24 cellular contexts compared by ENCODE assay signal in genomic region chr3:130259170-130259874, GRCh38.
DNase-seq lines count a peak whose midpoint lies in the region; ATAC-seq and TF ChIP-seq lines count a peak whose summit lies in the region.
"Had no signal": no experiment of that assay in that cellular context is flagged by ENCODE, and none has a peak within 500 bp of the region (broad histone marks: within the 10 kb centered on the region; RNA-seq: fewer than 3 reads in every experiment).

No MANE protein-coding gene starts in this region.

- H2BK12ac ChIP-seq in mesenchymal stem cell (ENCODE audit: low read length in 2 of 2): no peak overlapping the region

- H3K4me3 ChIP-seq in heart left ventricle (no peak overlapping the region), right atrium auricular region (no peak overlapping the region), dorsolateral prefrontal cortex (no peak overlapping the region), mesenchymal stem cell (ENCODE audit: insufficient read depth in 1 of 2, low read depth in 1 of 2, low read length in 2 of 2) (no peak overlapping the region)
- H3K4me3 ChIP-seq: body of pancreas, PC-9, psoas muscle, testis had no signal

- H4K8ac ChIP-seq in mesenchymal stem cell (ENCODE audit: low read length): no peak overlapping the region

- no peaks in the 10 kb centered on the region for H3K4me1 Mint-ChIP-seq in type B pancreatic cell (ENCODE audit: unreplicated experiment)
- H3K4me1 Mint-ChIP-seq: IgD-negative memory B cell; immature natural killer cell; naive thymus-derived CD8-positive, alpha-beta T cell; stimulated activated memory B cell treated with anti-CD40 and anti-IgM and Interleukin-4, amounts not matched to agents 10 μg/mL and 1 μg/mL and 100 μg/mL, for 72 hours had no signal

- no peak overlapping the region for H3K4me3 Mint-ChIP-seq in type B pancreatic cell
- H3K4me3 Mint-ChIP-seq: activated T-cell treated with anti-CD3 and anti-CD28 coated beads, Interleukin-2, amount 50 U/mL, for 24 hours; CD8-positive, alpha-beta T cell; IgD-negative memory B cell; immature natural killer cell; naive thymus-derived CD8-positive, alpha-beta T cell; stimulated activated memory B cell treated with anti-CD40 and anti-IgM and Interleukin-4, amounts not matched to agents 10 μg/mL and 1 μg/mL and 100 μg/mL, for 72 hours; T-helper 2 cell treated with Interferon-gamma antibody and Interleukin-4, amounts not matched to agents 5 μg/mL and 100 μg/mL, for 36 hours had no signal

- no peak for TF ChIP-seq CTCF in heart left ventricle (IDR thresholded peaks at IDR 0.05)
- TF ChIP-seq CTCF in right atrium auricular region (IDR thresholded peaks at IDR 0.05): no peak
- TF ChIP-seq CTCF in dorsolateral prefrontal cortex (IDR thresholded peaks at IDR 0.05 in 54 of 56, conservative IDR thresholded peaks at IDR 0.05 in 2 of 56; ENCODE audit: low read depth in 1 of 56, partially characterized antibody in 56 of 56): no peak
- no peak for TF ChIP-seq CTCF in type B pancreatic cell (conservative IDR thresholded peaks at IDR 0.05)

- peak in 3 of 4 donors; percentile 27 to 44 (median 29) for ATAC-seq in heart left ventricle
- ATAC-seq in GM18873 (IDR thresholded peaks at IDR 0.05; ENCODE audit: low FRiP score, unreplicated experiment): no peak
- ATAC-seq: CD8-positive, alpha-beta T cell; naive thymus-derived CD8-positive, alpha-beta T cell had no signal

- no peak for TF ChIP-seq POLR2A in heart left ventricle (IDR thresholded peaks at IDR 0.05)

- H2BK15ac ChIP-seq in mesenchymal stem cell (ENCODE audit: low read depth, poor library complexity, severe bottlenecking): no peak overlapping the region

- no peak overlapping the region for H2AFZ ChIP-seq in mesenchymal stem cell (ENCODE audit: low read depth, low read length)
- H2AFZ ChIP-seq: PC-9 had no signal

- intact Hi-C loops in heart left ventricle (cut with DNase I): no loop called here
- intact Hi-C loops in dorsolateral prefrontal cortex (cut with DNase I): no loop called here

- no peak overlapping the region for H3K23ac ChIP-seq in mesenchymal stem cell (ENCODE audit: low read length in 2 of 2)

- H3K9me3 ChIP-seq in heart left ventricle: no peaks in the 10 kb centered on the region
- H3K9me3 ChIP-seq in right atrium auricular region: no peaks in the 10 kb centered on the region
- H3K9me3 ChIP-seq in mesenchymal stem cell (ENCODE audit: control insufficient read depth, low read length): no peaks in the 10 kb centered on the region
- H3K9me3 ChIP-seq: body of pancreas, psoas muscle, testis had no signal

- H3K4me2 ChIP-seq in mesenchymal stem cell (ENCODE audit: low read length, poor library complexity, severe bottlenecking): no peak overlapping the region
- H3K4me2 ChIP-seq: PC-9 had no signal

- no peak overlapping the region for H2BK5ac ChIP-seq in mesenchymal stem cell (ENCODE audit: low read depth, low read length, poor library complexity, severe bottlenecking)

- peak overlapping the region in 4 of 12 donors; percentile 22 to 75 (median 49) for H3K27ac ChIP-seq in heart left ventricle
- no peak overlapping the region for H3K27ac ChIP-seq in right atrium auricular region
- H3K27ac ChIP-seq in dorsolateral prefrontal cortex: peak overlapping the region in 40 of 59 donors; percentile 0 to 75 (median 44)
- no peak overlapping the region for H3K27ac ChIP-seq in mesenchymal stem cell (ENCODE audit: low read length, poor library complexity, severe bottlenecking)
- peak overlapping the region; percentile 17 for H3K27ac ChIP-seq in temporal lobe (ENCODE audit: low read depth, low read length)
- H3K27ac ChIP-seq: body of pancreas, PC-9, psoas muscle, testis had no signal

- H3K9ac ChIP-seq in mesenchymal stem cell (ENCODE audit: low read length): peak overlapping the region; percentile 67

- peaks cover 6% of the 10 kb centered on the region for H3K27me3 Mint-ChIP-seq in type B pancreatic cell
- H3K27me3 Mint-ChIP-seq: IgD-negative memory B cell had no signal

- no peaks in the 10 kb centered on the region for H3K9me3 Mint-ChIP-seq in type B pancreatic cell
- H3K9me3 Mint-ChIP-seq: activated T-cell treated with anti-CD3 and anti-CD28 coated beads, Interleukin-2, amount 50 U/mL, for 24 hours; CD8-positive, alpha-beta T cell; naive thymus-derived CD8-positive, alpha-beta T cell; stimulated activated memory B cell treated with anti-CD40 and anti-IgM and Interleukin-4, amounts not matched to agents 10 μg/mL and 1 μg/mL and 100 μg/mL, for 72 hours; T-helper 2 cell treated with Interferon-gamma antibody and Interleukin-4, amounts not matched to agents 5 μg/mL and 100 μg/mL, for 36 hours had no signal

- DNase-seq in heart left ventricle (no peak), right atrium auricular region (ENCODE audit: low spot score) (no peak), dorsolateral prefrontal cortex (peak in 3 of 10 donors; percentile 13 to 51 (median 37)), mesenchymal stem cell (no peak), type B pancreatic cell (ENCODE audit: extremely low spot score, unreplicated experiment) (no peak), KG1 (lab: John Stamatoyannopoulos, UW) (no peak)
- DNase-seq: activated naive CD4-positive, alpha-beta T cell treated with Interleukin-2 at 50 U/mL for 16 hours; activated T-cell treated with anti-CD3 and anti-CD28 coated beads, Interleukin-2, amount 50 U/mL, for 24 hours; AML-193; CD8-positive, alpha-beta T cell; EL; immature natural killer cell; midbrain; naive thymus-derived CD8-positive, alpha-beta T cell; NCI-H1048; PC-9; testis had no signal

- H3K36me3 ChIP-seq in heart left ventricle (no peaks in the 10 kb centered on the region), right atrium auricular region (no peaks in the 10 kb centered on the region), mesenchymal stem cell (ENCODE audit: control insufficient read depth in 1 of 2, insufficient read depth in 2 of 2, low read depth in 1 of 2, low read length in 2 of 2) (no peaks in the 10 kb centered on the region)

- no peak overlapping the region for H3K18ac ChIP-seq in mesenchymal stem cell (ENCODE audit: low read depth in 1 of 2, low read length in 2 of 2)

- H3K79me1 ChIP-seq in mesenchymal stem cell (replicated peaks; ENCODE audit: low read length, poor library complexity, severe bottlenecking): no peaks in the 10 kb centered on the region

- no peak overlapping the region for H3K4ac ChIP-seq in mesenchymal stem cell (ENCODE audit: low read depth in 1 of 2, low read length in 2 of 2)

- no peak overlapping the region for H4K91ac ChIP-seq in mesenchymal stem cell (ENCODE audit: low read length)

- no peak overlapping the region for H3K14ac ChIP-seq in mesenchymal stem cell (ENCODE audit: low read length in 2 of 2)

- H3K27ac Mint-ChIP-seq in type B pancreatic cell: no peak overlapping the region
- H3K27ac Mint-ChIP-seq: activated T-cell treated with anti-CD3 and anti-CD28 coated beads, Interleukin-2, amount 50 U/mL, for 24 hours; CD8-positive, alpha-beta T cell; IgD-negative memory B cell; immature natural killer cell; naive thymus-derived CD8-positive, alpha-beta T cell; stimulated activated memory B cell treated with anti-CD40 and anti-IgM and Interleukin-4, amounts not matched to agents 10 μg/mL and 1 μg/mL and 100 μg/mL, for 72 hours; T-helper 2 cell treated with Interferon-gamma antibody and Interleukin-4, amounts not matched to agents 5 μg/mL and 100 μg/mL, for 36 hours had no signal

- H3K4me1 ChIP-seq in heart left ventricle (peaks cover 0 to 28% (median 2%) of the 10 kb centered on the region in 12 donors), right atrium auricular region (peaks cover 0 to 7% of the 10 kb centered on the region in 2 donors), mesenchymal stem cell (ENCODE audit: control insufficient read depth, insufficient read depth, low read depth, low read length) (no peaks in the 10 kb centered on the region)
- H3K4me1 ChIP-seq: body of pancreas, psoas muscle had no signal

- no peak overlapping the region for H2AK5ac ChIP-seq in mesenchymal stem cell (ENCODE audit: low read length, severe bottlenecking)

- H3K27me3 ChIP-seq in heart left ventricle (peaks cover 0 to 6% (median 0%) of the 10 kb centered on the region in 9 donors), right atrium auricular region (no peaks in the 10 kb centered on the region), dorsolateral prefrontal cortex (no peaks in the 10 kb centered on the region), mesenchymal stem cell (ENCODE audit: control insufficient read depth in 1 of 2, insufficient read depth in 1 of 2, low read length in 2 of 2) (peaks cover 0 to 5% of the 10 kb centered on the region in 2 experiments)
- H3K27me3 ChIP-seq: body of pancreas, testis had no signal

- 46 to 68% (median 54%) methylated on average over 2 of the region's 2 CpGs for WGBS in heart left ventricle, 4 donors
- WGBS in mesenchymal stem cell: 57% methylated on average over 1 of the region's 2 CpGs

- no peak overlapping the region for H2BK120ac ChIP-seq in mesenchymal stem cell (ENCODE audit: low read depth, low read length)

- H3K36me3 Mint-ChIP-seq in type B pancreatic cell: no peaks in the 10 kb centered on the region
- H3K36me3 Mint-ChIP-seq: CD8-positive, alpha-beta T cell; IgD-negative memory B cell; immature natural killer cell; naive thymus-derived CD8-positive, alpha-beta T cell; stimulated activated memory B cell treated with anti-CD40 and anti-IgM and Interleukin-4, amounts not matched to agents 10 μg/mL and 1 μg/mL and 100 μg/mL, for 72 hours had no signal

Comparison
In these comparisons a context has a peak if more than half of its experiments do, and no peak if none do; other contexts are left out.
1. H3K27ac ChIP-seq: peak in dorsolateral prefrontal cortex (40 of 59) and temporal lobe (single experiment); none in right atrium auricular region (0 of 2) and mesenchymal stem cell (single experiment).